In genomic region chr1:34405266-34405959, GRCh38 we compare ENCODE assay signal across 19 cellular contexts.
DNase-seq lines count a peak whose midpoint lies in the region; ATAC-seq, FAIRE-seq and TF ChIP-seq lines count a peak whose summit lies in the region.
"Had no signal": no experiment of that assay in that cellular context is flagged by ENCODE, and none has a peak within 500 bp of the region (broad histone marks: within the 10 kb centered on the region; RNA-seq: fewer than 3 reads in every experiment).

No MANE protein-coding gene starts in this region.

- H3K9me3 ChIP-seq in adipocyte (ENCODE audit: control insufficient read depth, low read length) = peaks cover 2% of the 10 kb centered on the region
- H3K9me3 ChIP-seq in HepG2 (ENCODE audit: low read length) = peaks cover 11% of the 10 kb centered on the region; the same call in 1 of the 2 replicates
- H3K9me3 ChIP-seq: HAP-1 had no signal

- POLR2A ChIA-PET in HepG2 (lab: Yijun Ruan, JAX) = no interaction called here

- peaks cover 40% of the 10 kb centered on the region for H3K4me1 ChIP-seq in adipocyte (ENCODE audit: control insufficient read depth, insufficient read depth, low read length)
- H3K4me1 ChIP-seq in HepG2 (ENCODE audit: insufficient read depth, low read length) = no peaks in the 10 kb centered on the region
- H3K4me1 ChIP-seq: HAP-1 had no signal

- no TSS peak for BruUV-seq in HepG2 (replicated peaks; lab: Mats Ljungman, UMichigan)

- H2AFZ ChIP-seq in HepG2 (ENCODE audit: low read length) = no peak overlapping the region

- TF ChIP-seq CTCF in coronary artery (IDR thresholded peaks at IDR 0.05) (no peak), HepG2 (CRISPR knock-in tag; IDR thresholded peaks at IDR 0.05) (no peak)

- H3K27me3 ChIP-seq in adipocyte (replicated peaks; ENCODE audit: control insufficient read depth, insufficient read depth, low read length) (no peaks in the 10 kb centered on the region), HepG2 (ENCODE audit: control insufficient read depth in 1 of 2, insufficient read depth in 2 of 2, low read length in 2 of 2) (no peaks in the 10 kb centered on the region; a peak in 1 of 5 replicates)

- no peaks in the 10 kb centered on the region for H3K79me2 ChIP-seq in HepG2 (ENCODE audit: insufficient read depth, low read length)

- WGBS in HepG2 (ENCODE audit: low lambda C conversion rate) = 0% methylated on average over 2 of the region's 2 CpGs

- FAIRE-seq in HepG2 (lab: Jason Lieb, UNC) = no peak
- FAIRE-seq: G401.6, GM12892, H54 had no signal

- H4K20me1 ChIP-seq in HepG2 (ENCODE audit: insufficient read depth, low read length) = no peaks in the 10 kb centered on the region

- in situ Hi-C loops in HepG2 (cut with HindIII; ENCODE audit: extremely low pct_ligation_motif_present, low pct_unique_long_range_greater_than_20kb) = no loop called here

- peak; percentile 58 for ATAC-seq in left colon
- no peak for ATAC-seq in HepG2

- TF ChIP-seq POLR2A in HepG2 (IDR thresholded peaks at IDR 0.05; ENCODE audit: insufficient read depth in 1 of 2, low read depth in 2 of 2, low read length in 2 of 2) = no peak

- H3K4me3 ChIP-seq in adipocyte (ENCODE audit: low read length) (no peak overlapping the region), coronary artery (no peak overlapping the region), HepG2 (replicated peaks in 1 of 3; ENCODE audit: insufficient read depth in 1 of 3, low read depth in 2 of 3, low read length in 3 of 3) (no peak overlapping the region)
- H3K4me3 ChIP-seq: HAP-1 had no signal

- CTCF ChIA-PET in HepG2 (lab: Yijun Ruan, JAX; ENCODE audit: low intra/inter-chr PET ratio, low total read pairs) = no interaction called here

- H3K36me3 ChIP-seq in adipocyte (ENCODE audit: control insufficient read depth, insufficient read depth, low read length, severe bottlenecking) (no peaks in the 10 kb centered on the region), HepG2 (replicated peaks in 1 of 2; ENCODE audit: control insufficient read depth in 1 of 2, insufficient read depth in 2 of 2, low read length in 2 of 2) (no peaks in the 10 kb centered on the region)
- H3K36me3 ChIP-seq: HAP-1 had no signal

- H3K27ac ChIP-seq in coronary artery (no peak overlapping the region), HepG2 (ENCODE audit: extremely low read length, insufficient read depth, low read length) (no peak overlapping the region)

- H3K4me2 ChIP-seq in HepG2 (ENCODE audit: low read depth, low read length) = no peak overlapping the region

- no peak for TF ChIP-seq EP300 in HepG2 (IDR thresholded peaks at IDR 0.05; ENCODE audit: low read depth in 2 of 2, low read length in 2 of 2)
- TF ChIP-seq EP300 in HepG2 (CRISPR knock-in tag; IDR thresholded peaks at IDR 0.05; ENCODE audit: borderline replicate concordance) = no peak

- intact Hi-C loops in left colon (cut with DNase I, micrococcal nuclease) = no loop called here
- intact Hi-C loops in HepG2 (cut with micrococcal nuclease; ENCODE audit: unreplicated experiment) = no loop called here

- H3K9ac ChIP-seq in adipocyte (ENCODE audit: low read length) (peak overlapping the region; percentile 31), HepG2 (ENCODE audit: insufficient read depth, low read depth, low read length) (no peak overlapping the region)

- DNase-seq in adipocyte (ENCODE audit: low read depth) = no peak
- peak; percentile 40 for DNase-seq in coronary artery (ENCODE audit: low spot score)
- DNase-seq in left colon = no peak
- DNase-seq in ureter (ENCODE audit: low spot score) = peak; percentile 5
- DNase-seq in T-helper 2 cell = no peak
- no peak for DNase-seq in stimulated activated naive CD4-positive, alpha-beta T cell (lab: John Stamatoyannopoulos, UW)
- no peak for DNase-seq in HepG2 (ENCODE audit: low spot score)
- no peak for DNase-seq in NCI-H2171 treated with DMSO at 0.1 percent for 48 hours (lab: John Stamatoyannopoulos, UW)
- DNase-seq: C1 segment of cervical spinal cord; Calu3; CD4-positive, alpha-beta memory T cell; DMS53; DMS79 treated with DMSO at 0.1 percent for 48 hours; GOT3; HFFc6 had no signal

- no peak for TF ChIP-seq RAD21 in HepG2 (CRISPR knock-in tag; IDR thresholded peaks at IDR 0.05)

TF ChIP-seq in HepG2, 621 proteins besides CTCF, POLR2A, EP300 and RAD21:
- TF ChIP-seq WIZ (CRISPR knock-in tag; IDR thresholded peaks at IDR 0.05) (no peak), SOX5 (CRISPR knock-in tag; IDR thresholded peaks at IDR 0.05; ENCODE audit: borderline replicate concordance) (no peak), RBM39 (IDR thresholded peaks at IDR 0.05; ENCODE audit: low read depth, low read length, poor library complexity, severe bottlenecking) (no peak)

Comparison
In these comparisons a context has a peak if more than half of its experiments do, and no peak if none do; other contexts are left out.
1. DNase-seq: peak in coronary artery (single experiment) and ureter (single experiment); none in adipocyte (single experiment), left colon (0 of 2), T-helper 2 cell (0 of 5), stimulated activated naive CD4-positive, alpha-beta T cell (0 of 6), HepG2 (single experiment) and NCI-H2171 treated with DMSO at 0.1 percent for 48 hours (single experiment).